Comparison of ENCODE assay signal across 1 cellular context in the genomic region with DNA sequence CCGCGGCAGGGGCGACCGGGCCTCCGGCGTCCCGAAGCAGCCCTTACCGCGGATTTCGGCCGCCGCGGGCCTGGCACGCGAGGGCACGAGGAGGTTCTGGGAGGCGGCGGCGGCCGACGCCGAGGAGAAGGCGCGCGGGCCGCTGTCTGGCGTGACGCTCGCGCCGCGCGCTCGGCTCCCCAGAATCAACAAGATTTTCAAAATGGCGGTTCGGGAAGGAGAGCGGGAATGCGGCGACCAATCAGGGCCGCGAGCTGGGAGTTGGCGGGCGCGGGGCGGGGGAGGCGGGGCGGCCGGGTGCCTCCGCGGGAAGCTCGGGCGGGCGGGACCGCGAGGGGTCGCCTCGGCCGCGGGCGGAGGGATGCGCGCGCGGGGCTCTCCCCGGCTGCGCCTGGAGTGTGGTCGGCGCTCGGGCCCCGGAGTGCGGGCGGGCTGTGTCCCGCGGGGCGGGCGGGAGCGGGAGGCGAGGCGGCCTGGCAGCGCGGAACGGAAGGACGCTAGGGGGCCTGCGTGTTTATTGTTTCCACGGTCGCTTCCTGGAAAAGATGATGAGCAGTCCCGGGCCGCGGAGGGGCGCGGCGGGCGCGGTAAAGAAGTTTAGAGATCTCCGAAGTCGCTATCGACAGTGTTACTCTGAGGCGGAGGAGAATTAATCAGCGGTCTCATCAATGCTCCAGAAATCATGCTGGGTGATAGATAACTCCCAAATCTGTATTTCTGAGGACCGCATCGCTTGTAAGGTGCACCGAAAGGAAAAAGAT.
TF ChIP-seq lines count a peak whose summit lies in the region.

A gene with protein sequence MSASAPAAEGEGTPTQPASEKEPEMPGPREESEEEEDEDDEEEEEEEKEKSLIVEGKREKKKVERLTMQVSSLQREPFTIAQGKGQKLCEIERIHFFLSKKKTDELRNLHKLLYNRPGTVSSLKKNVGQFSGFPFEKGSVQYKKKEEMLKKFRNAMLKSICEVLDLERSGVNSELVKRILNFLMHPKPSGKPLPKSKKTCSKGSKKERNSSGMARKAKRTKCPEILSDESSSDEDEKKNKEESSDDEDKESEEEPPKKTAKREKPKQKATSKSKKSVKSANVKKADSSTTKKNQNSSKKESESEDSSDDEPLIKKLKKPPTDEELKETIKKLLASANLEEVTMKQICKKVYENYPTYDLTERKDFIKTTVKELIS (minus strand): TSS at position 193 of the 761 bp plus-strand sequence. CDS start 543 bp downstream, outside the sequence.

TF ChIP-seq in HEK293, 187 proteins besides CTCF, POLR2A, EP300 and RAD21 (continued from another document and continues in another):
- TF ChIP-seq, protein P1, sequence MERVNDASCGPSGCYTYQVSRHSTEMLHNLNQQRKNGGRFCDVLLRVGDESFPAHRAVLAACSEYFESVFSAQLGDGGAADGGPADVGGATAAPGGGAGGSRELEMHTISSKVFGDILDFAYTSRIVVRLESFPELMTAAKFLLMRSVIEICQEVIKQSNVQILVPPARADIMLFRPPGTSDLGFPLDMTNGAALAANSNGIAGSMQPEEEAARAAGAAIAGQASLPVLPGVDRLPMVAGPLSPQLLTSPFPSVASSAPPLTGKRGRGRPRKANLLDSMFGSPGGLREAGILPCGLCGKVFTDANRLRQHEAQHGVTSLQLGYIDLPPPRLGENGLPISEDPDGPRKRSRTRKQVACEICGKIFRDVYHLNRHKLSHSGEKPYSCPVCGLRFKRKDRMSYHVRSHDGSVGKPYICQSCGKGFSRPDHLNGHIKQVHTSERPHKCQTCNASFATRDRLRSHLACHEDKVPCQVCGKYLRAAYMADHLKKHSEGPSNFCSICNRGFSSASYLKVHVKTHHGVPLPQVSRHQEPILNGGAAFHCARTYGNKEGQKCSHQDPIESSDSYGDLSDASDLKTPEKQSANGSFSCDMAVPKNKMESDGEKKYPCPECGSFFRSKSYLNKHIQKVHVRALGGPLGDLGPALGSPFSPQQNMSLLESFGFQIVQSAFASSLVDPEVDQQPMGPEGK (tag by site-specific recombination; IDR thresholded peaks at IDR 0.05) = peak; percentile 59
- TF ChIP-seq ZIC2 (tag by site-specific recombination; IDR thresholded peaks at IDR 0.05) (peak; percentile 39), ZNF596 (tag by site-specific recombination; IDR thresholded peaks at IDR 0.05) (no peak), GFI1B (tag by site-specific recombination; IDR thresholded peaks at IDR 0.05) (peak; percentile 17; the same call in 1 of the 2 replicates), YY1 (tag by site-specific recombination; IDR thresholded peaks at IDR 0.05) (peak; percentile 80; the same call in 1 of the 2 replicates), GLIS1 (tag by site-specific recombination; IDR thresholded peaks at IDR 0.05) (peak; percentile 41; the same call in 1 of the 2 replicates), ZEB2 (tag by site-specific recombination; IDR thresholded peaks at IDR 0.05) (peak; percentile 71; the same call in 1 of the 2 replicates), SP3 (tag by site-specific recombination; IDR thresholded peaks at IDR 0.05) (peak; percentile 16; the same call in 1 of the 2 replicates), ZNF660 (tag by site-specific recombination; IDR thresholded peaks at IDR 0.05) (peak; percentile 69), KLF16 (tag by site-specific recombination; IDR thresholded peaks at IDR 0.05) (no peak), ZNF514 (tag by site-specific recombination; IDR thresholded peaks at IDR 0.05) (no peak), SP7 (tag by site-specific recombination; IDR thresholded peaks at IDR 0.05) (peak; percentile 49; the same call in 1 of the 2 replicates), ZBTB8A (tag by site-specific recombination; IDR thresholded peaks at IDR 0.05) (peak; percentile 91), MEIS1 (CRISPR knock-in tag; IDR thresholded peaks at IDR 0.05; ENCODE audit: borderline replicate concordance) (no peak), ZNF394 (tag by site-specific recombination; IDR thresholded peaks at IDR 0.05; ENCODE audit: borderline replicate concordance) (no peak), OSR2 (tag by site-specific recombination; IDR thresholded peaks at IDR 0.05) (no peak), ZNF843 (tag by site-specific recombination; IDR thresholded peaks at IDR 0.05) (0 out of 2 replicates have a peak, but pooled peaks have one; percentile 28), ZNF324 (tag by site-specific recombination; IDR thresholded peaks at IDR 0.05) (peak; percentile 35; the same call in 1 of the 2 replicates), ZBTB17 (tag by site-specific recombination; IDR thresholded peaks at IDR 0.05) (peak; percentile 78), ZNF214 (tag by site-specific recombination; IDR thresholded peaks at IDR 0.05; ENCODE audit: borderline replicate concordance) (peak; percentile 86), HOXC10 (CRISPR knock-in tag; IDR thresholded peaks at IDR 0.05) (0 out of 2 replicates have a peak, but pooled peaks have one; percentile 69), ZNF654 (tag by site-specific recombination; IDR thresholded peaks at IDR 0.05; ENCODE audit: low read depth) (peak; percentile 17; the same call in 1 of the 2 replicates), GLIS2 (tag by site-specific recombination; IDR thresholded peaks at IDR 0.05) (peak; percentile 64; the same call in 1 of the 2 replicates), SETDB1 (IDR thresholded peaks at IDR 0.05; ENCODE audit: insufficient read length, low read length) (no peak), ZNF785 (tag by site-specific recombination; IDR thresholded peaks at IDR 0.05) (0 out of 2 replicates have a peak, but pooled peaks have one; percentile 42), KLF8 (tag by site-specific recombination; IDR thresholded peaks at IDR 0.05) (0 out of 2 replicates have a peak, but pooled peaks have one; percentile 36), ZNF391 (tag by site-specific recombination; IDR thresholded peaks at IDR 0.05; ENCODE audit: borderline replicate concordance, low read depth) (peak; percentile 35; the same call in 1 of the 2 replicates), ZBTB20 (tag by site-specific recombination; IDR thresholded peaks at IDR 0.05) (peak; percentile 89), KLF10 (tag by site-specific recombination; IDR thresholded peaks at IDR 0.05) (0 out of 2 replicates have a peak, but pooled peaks have one; percentile 32), GLI2 (tag by site-specific recombination; IDR thresholded peaks at IDR 0.05; ENCODE audit: borderline replicate concordance, low read depth) (no peak), ZNF335 (tag by site-specific recombination; conservative IDR thresholded peaks at IDR 0.05) (peak; percentile 68), ZNF24 (tag by site-specific recombination; IDR thresholded peaks at IDR 0.05) (peak; percentile 74)
- TF ChIP-seq, protein P2, sequence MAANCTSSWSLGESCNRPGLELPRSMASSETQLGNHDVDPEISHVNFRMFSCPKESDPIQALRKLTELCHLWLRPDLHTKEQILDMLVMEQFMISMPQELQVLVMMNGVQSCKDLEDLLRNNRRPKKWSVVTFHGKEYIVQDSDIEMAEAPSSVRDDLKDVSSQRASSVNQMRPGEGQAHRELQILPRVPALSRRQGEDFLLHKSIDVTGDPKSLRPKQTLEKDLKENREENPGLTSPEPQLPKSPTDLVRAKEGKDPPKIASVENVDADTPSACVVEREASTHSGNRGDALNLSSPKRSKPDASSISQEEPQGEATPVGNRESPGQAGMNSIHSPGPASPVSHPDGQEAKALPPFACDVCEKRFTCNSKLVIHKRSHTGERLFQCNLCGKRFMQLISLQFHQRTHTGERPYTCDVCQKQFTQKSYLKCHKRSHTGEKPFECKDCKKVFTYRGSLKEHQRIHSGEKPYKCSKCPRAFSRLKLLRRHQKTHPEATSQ (tag by site-specific recombination; IDR thresholded peaks at IDR 0.05) = no peak
- TF ChIP-seq, protein P3, sequence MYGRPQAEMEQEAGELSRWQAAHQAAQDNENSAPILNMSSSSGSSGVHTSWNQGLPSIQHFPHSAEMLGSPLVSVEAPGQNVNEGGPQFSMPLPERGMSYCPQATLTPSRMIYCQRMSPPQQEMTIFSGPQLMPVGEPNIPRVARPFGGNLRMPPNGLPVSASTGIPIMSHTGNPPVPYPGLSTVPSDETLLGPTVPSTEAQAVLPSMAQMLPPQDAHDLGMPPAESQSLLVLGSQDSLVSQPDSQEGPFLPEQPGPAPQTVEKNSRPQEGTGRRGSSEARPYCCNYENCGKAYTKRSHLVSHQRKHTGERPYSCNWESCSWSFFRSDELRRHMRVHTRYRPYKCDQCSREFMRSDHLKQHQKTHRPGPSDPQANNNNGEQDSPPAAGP (tag by site-specific recombination; IDR thresholded peaks at IDR 0.05) = 0 out of 2 replicates have a peak, but pooled peaks have one; percentile 27
- TF ChIP-seq, protein P4, sequence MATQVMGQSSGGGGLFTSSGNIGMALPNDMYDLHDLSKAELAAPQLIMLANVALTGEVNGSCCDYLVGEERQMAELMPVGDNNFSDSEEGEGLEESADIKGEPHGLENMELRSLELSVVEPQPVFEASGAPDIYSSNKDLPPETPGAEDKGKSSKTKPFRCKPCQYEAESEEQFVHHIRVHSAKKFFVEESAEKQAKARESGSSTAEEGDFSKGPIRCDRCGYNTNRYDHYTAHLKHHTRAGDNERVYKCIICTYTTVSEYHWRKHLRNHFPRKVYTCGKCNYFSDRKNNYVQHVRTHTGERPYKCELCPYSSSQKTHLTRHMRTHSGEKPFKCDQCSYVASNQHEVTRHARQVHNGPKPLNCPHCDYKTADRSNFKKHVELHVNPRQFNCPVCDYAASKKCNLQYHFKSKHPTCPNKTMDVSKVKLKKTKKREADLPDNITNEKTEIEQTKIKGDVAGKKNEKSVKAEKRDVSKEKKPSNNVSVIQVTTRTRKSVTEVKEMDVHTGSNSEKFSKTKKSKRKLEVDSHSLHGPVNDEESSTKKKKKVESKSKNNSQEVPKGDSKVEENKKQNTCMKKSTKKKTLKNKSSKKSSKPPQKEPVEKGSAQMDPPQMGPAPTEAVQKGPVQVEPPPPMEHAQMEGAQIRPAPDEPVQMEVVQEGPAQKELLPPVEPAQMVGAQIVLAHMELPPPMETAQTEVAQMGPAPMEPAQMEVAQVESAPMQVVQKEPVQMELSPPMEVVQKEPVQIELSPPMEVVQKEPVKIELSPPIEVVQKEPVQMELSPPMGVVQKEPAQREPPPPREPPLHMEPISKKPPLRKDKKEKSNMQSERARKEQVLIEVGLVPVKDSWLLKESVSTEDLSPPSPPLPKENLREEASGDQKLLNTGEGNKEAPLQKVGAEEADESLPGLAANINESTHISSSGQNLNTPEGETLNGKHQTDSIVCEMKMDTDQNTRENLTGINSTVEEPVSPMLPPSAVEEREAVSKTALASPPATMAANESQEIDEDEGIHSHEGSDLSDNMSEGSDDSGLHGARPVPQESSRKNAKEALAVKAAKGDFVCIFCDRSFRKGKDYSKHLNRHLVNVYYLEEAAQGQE (tag by site-specific recombination; IDR thresholded peaks at IDR 0.05) = no peak
- TF ChIP-seq, protein P5, sequence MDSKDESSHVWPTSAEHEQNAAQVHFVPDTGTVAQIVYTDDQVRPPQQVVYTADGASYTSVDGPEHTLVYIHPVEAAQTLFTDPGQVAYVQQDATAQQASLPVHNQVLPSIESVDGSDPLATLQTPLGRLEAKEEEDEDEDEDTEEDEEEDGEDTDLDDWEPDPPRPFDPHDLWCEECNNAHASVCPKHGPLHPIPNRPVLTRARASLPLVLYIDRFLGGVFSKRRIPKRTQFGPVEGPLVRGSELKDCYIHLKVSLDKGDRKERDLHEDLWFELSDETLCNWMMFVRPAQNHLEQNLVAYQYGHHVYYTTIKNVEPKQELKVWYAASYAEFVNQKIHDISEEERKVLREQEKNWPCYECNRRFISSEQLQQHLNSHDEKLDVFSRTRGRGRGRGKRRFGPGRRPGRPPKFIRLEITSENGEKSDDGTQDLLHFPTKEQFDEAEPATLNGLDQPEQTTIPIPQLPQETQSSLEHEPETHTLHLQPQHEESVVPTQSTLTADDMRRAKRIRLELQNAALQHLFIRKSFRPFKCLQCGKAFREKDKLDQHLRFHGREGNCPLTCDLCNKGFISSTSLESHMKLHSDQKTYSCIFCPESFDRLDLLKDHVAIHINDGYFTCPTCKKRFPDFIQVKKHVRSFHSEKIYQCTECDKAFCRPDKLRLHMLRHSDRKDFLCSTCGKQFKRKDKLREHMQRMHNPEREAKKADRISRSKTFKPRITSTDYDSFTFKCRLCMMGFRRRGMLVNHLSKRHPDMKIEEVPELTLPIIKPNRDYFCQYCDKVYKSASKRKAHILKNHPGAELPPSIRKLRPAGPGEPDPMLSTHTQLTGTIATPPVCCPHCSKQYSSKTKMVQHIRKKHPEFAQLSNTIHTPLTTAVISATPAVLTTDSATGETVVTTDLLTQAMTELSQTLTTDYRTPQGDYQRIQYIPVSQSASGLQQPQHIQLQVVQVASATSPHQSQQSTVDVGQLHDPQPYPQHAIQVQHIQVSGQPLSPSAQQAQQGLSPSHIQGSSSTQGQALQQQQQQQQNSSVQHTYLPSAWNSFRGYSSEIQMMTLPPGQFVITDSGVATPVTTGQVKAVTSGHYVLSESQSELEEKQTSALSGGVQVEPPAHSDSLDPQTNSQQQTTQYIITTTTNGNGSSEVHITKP (tag by site-specific recombination; IDR thresholded peaks at IDR 0.05) = peak; percentile 51
- TF ChIP-seq, protein P6, sequence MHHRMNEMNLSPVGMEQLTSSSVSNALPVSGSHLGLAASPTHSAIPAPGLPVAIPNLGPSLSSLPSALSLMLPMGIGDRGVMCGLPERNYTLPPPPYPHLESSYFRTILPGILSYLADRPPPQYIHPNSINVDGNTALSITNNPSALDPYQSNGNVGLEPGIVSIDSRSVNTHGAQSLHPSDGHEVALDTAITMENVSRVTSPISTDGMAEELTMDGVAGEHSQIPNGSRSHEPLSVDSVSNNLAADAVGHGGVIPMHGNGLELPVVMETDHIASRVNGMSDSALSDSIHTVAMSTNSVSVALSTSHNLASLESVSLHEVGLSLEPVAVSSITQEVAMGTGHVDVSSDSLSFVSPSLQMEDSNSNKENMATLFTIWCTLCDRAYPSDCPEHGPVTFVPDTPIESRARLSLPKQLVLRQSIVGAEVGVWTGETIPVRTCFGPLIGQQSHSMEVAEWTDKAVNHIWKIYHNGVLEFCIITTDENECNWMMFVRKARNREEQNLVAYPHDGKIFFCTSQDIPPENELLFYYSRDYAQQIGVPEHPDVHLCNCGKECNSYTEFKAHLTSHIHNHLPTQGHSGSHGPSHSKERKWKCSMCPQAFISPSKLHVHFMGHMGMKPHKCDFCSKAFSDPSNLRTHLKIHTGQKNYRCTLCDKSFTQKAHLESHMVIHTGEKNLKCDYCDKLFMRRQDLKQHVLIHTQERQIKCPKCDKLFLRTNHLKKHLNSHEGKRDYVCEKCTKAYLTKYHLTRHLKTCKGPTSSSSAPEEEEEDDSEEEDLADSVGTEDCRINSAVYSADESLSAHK (tag by site-specific recombination; IDR thresholded peaks at IDR 0.05) = 0 out of 2 replicates have a peak, but pooled peaks have one; percentile 20
- TF ChIP-seq, protein P7, sequence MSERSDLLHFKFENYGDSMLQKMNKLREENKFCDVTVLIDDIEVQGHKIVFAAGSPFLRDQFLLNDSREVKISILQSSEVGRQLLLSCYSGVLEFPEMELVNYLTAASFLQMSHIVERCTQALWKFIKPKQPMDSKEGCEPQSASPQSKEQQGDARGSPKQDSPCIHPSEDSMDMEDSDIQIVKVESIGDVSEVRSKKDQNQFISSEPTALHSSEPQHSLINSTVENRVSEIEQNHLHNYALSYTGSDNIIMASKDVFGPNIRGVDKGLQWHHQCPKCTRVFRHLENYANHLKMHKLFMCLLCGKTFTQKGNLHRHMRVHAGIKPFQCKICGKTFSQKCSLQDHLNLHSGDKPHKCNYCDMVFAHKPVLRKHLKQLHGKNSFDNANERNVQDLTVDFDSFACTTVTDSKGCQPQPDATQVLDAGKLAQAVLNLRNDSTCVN (tag by site-specific recombination; optimal IDR thresholded peaks at IDR 0.05) = peak; percentile 41
